Comparison of ENCODE assay signal across 15 cellular contexts in genomic region chr2:177666408-177666807, GRCh38.
DNase-seq lines count a peak whose midpoint lies in the region; ATAC-seq and FAIRE-seq lines count a peak whose summit lies in the region.
"Had no signal": no experiment of that assay in that cellular context is flagged by ENCODE, and none has a peak within 500 bp of the region (broad histone marks: within the 10 kb centered on the region; RNA-seq: fewer than 3 reads in every experiment).

No MANE protein-coding gene starts in this region.

- no peaks in the 10 kb centered on the region for H3K27me3 ChIP-seq in mesenchymal stem cell (ENCODE audit: control insufficient read depth in 1 of 2, insufficient read depth in 1 of 2, low read length in 2 of 2)
- H3K27me3 ChIP-seq: adrenal gland, right atrium auricular region had no signal

- H3K4me1 ChIP-seq in mesenchymal stem cell (ENCODE audit: control insufficient read depth, insufficient read depth, low read depth, low read length), result no peaks in the 10 kb centered on the region
- H3K4me1 ChIP-seq: adrenal gland, right atrium auricular region had no signal

- H3K18ac ChIP-seq in mesenchymal stem cell (ENCODE audit: low read depth in 1 of 2, low read length in 2 of 2), result no peak overlapping the region

- H2BK120ac ChIP-seq in mesenchymal stem cell (ENCODE audit: low read depth, low read length), result no peak overlapping the region

- ATAC-seq in HG03025 (IDR thresholded peaks at IDR 0.05; ENCODE audit: low FRiP score, unreplicated experiment), result no peak
- no peak for ATAC-seq in HG02884 (IDR thresholded peaks at IDR 0.05; ENCODE audit: unreplicated experiment)
- ATAC-seq: GM23338 had no signal

- peak; percentile 18 for FAIRE-seq in GM18507 (lab: Jason Lieb, UNC)
- FAIRE-seq: keratinocyte had no signal

- H3K79me1 ChIP-seq in mesenchymal stem cell (replicated peaks; ENCODE audit: low read length, poor library complexity, severe bottlenecking), result no peaks in the 10 kb centered on the region

- H3K27ac ChIP-seq in mesenchymal stem cell (ENCODE audit: low read length, poor library complexity, severe bottlenecking), result no peak overlapping the region
- H3K27ac ChIP-seq: adrenal gland, right atrium auricular region had no signal

- no peak overlapping the region for H3K23ac ChIP-seq in mesenchymal stem cell (ENCODE audit: low read length in 2 of 2)

- no peak overlapping the region for H4K8ac ChIP-seq in mesenchymal stem cell (ENCODE audit: low read length)

- no peak overlapping the region for H3K4me2 ChIP-seq in mesenchymal stem cell (ENCODE audit: low read length, poor library complexity, severe bottlenecking)
- H3K4me2 ChIP-seq: GM23338 had no signal

- no peak overlapping the region for H2BK5ac ChIP-seq in mesenchymal stem cell (ENCODE audit: low read depth, low read length, poor library complexity, severe bottlenecking)

- H2AK5ac ChIP-seq in mesenchymal stem cell (ENCODE audit: low read length, severe bottlenecking), result no peak overlapping the region

- no peak overlapping the region for H3K4me3 ChIP-seq in mesenchymal stem cell (ENCODE audit: insufficient read depth in 1 of 2, low read depth in 1 of 2, low read length in 2 of 2)
- H3K4me3 ChIP-seq: adrenal gland, GM23338, right atrium auricular region had no signal

- no peak overlapping the region for H4K91ac ChIP-seq in mesenchymal stem cell (ENCODE audit: low read length)

- H3K4ac ChIP-seq in mesenchymal stem cell (ENCODE audit: low read depth in 1 of 2, low read length in 2 of 2), result no peak overlapping the region

- no peaks in the 10 kb centered on the region for H3K36me3 ChIP-seq in mesenchymal stem cell (ENCODE audit: control insufficient read depth in 1 of 2, insufficient read depth in 2 of 2, low read depth in 1 of 2, low read length in 2 of 2)
- H3K36me3 ChIP-seq: adrenal gland, right atrium auricular region had no signal

- H2BK12ac ChIP-seq in mesenchymal stem cell (ENCODE audit: low read length in 2 of 2), result no peak overlapping the region

- no peak overlapping the region for H2AFZ ChIP-seq in mesenchymal stem cell (ENCODE audit: low read depth, low read length)
- H2AFZ ChIP-seq: GM23338 had no signal

- H3K14ac ChIP-seq in mesenchymal stem cell (ENCODE audit: low read length in 2 of 2), result no peak overlapping the region

- no peak for DNase-seq in GM18507 (ENCODE audit: extremely low spot score, insufficient read length, low read depth)
- peak; percentile 94 for DNase-seq in LHCN-M2 (ENCODE audit: low read depth)
- DNase-seq in astrocyte of the hippocampus (ENCODE audit: low read depth, low spot score), result peak; percentile 11
- DNase-seq in mesenchymal stem cell, result peak; percentile 58
- DNase-seq in SK-N-DZ (ENCODE audit: low spot score), result no peak
- DNase-seq in NCI-H187 (lab: John Stamatoyannopoulos, UW), result no peak
- DNase-seq: activated CD4-positive, alpha-beta memory T cell treated with anti-CD3 and anti-CD28 coated beads for 36 hours; adrenal gland; Calu3; NCI-H1417 had no signal

- H2BK15ac ChIP-seq in mesenchymal stem cell (ENCODE audit: low read depth, poor library complexity, severe bottlenecking), result no peak overlapping the region

- H3K9ac ChIP-seq in mesenchymal stem cell (ENCODE audit: low read length), result no peak overlapping the region

- H3K9me3 ChIP-seq in mesenchymal stem cell (ENCODE audit: control insufficient read depth, low read length), result no peaks in the 10 kb centered on the region
- H3K9me3 ChIP-seq: adrenal gland, right atrium auricular region had no signal

Comparison
In these comparisons a context has a peak if more than half of its experiments do, and no peak if none do; other contexts are left out.
1. DNase-seq: peak in LHCN-M2 (single experiment), astrocyte of the hippocampus (single experiment) and mesenchymal stem cell (single experiment); none in GM18507 (single experiment), SK-N-DZ (single experiment) and NCI-H187 (0 of 2).